Comparison of ENCODE assay signal across 1 cellular context in genomic region chr2:47269316-47270232, GRCh38.
TF ChIP-seq lines count a peak whose summit lies in the region.

No MANE protein-coding gene starts in this region.

TF ChIP-seq in SK-N-SH, 30 proteins besides CTCF, POLR2A, EP300 and RAD21 (continued from another document):
- TF ChIP-seq, protein P1, sequence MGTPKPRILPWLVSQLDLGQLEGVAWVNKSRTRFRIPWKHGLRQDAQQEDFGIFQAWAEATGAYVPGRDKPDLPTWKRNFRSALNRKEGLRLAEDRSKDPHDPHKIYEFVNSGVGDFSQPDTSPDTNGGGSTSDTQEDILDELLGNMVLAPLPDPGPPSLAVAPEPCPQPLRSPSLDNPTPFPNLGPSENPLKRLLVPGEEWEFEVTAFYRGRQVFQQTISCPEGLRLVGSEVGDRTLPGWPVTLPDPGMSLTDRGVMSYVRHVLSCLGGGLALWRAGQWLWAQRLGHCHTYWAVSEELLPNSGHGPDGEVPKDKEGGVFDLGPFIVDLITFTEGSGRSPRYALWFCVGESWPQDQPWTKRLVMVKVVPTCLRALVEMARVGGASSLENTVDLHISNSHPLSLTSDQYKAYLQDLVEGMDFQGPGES (IDR thresholded peaks at IDR 0.05; ENCODE audit: low read depth, low read length): no peak
- TF ChIP-seq SMC3 (IDR thresholded peaks at IDR 0.05; ENCODE audit: low read depth, low read length) (no peak), TCF12 (IDR thresholded peaks at IDR 0.05) (peak; percentile 93), CHD2 (IDR thresholded peaks at IDR 0.05; ENCODE audit: low read length, partially characterized antibody) (no peak), POLR2AphosphoS5 (IDR thresholded peaks at IDR 0.05; ENCODE audit: low read depth, low read length) (peak; percentile 76; the same call in 1 of the 2 replicates), RCOR1 (IDR thresholded peaks at IDR 0.05; ENCODE audit: low read length) (no peak), SIN3A (IDR thresholded peaks at IDR 0.05; ENCODE audit: borderline replicate concordance, low read depth, low read length) (peak; percentile 48; the same call in 1 of the 2 replicates), FOXJ3 (CRISPR knock-in tag; IDR thresholded peaks at IDR 0.05) (no peak), TAF1 (IDR thresholded peaks at IDR 0.05; ENCODE audit: borderline replicate concordance, low read depth, low read length) (no peak)
- TF ChIP-seq, protein P2, sequence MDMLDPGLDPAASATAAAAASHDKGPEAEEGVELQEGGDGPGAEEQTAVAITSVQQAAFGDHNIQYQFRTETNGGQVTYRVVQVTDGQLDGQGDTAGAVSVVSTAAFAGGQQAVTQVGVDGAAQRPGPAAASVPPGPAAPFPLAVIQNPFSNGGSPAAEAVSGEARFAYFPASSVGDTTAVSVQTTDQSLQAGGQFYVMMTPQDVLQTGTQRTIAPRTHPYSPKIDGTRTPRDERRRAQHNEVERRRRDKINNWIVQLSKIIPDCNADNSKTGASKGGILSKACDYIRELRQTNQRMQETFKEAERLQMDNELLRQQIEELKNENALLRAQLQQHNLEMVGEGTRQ (IDR thresholded peaks at IDR 0.05; ENCODE audit: borderline replicate concordance, low read depth, low read length): no peak
- TF ChIP-seq, protein P3, sequence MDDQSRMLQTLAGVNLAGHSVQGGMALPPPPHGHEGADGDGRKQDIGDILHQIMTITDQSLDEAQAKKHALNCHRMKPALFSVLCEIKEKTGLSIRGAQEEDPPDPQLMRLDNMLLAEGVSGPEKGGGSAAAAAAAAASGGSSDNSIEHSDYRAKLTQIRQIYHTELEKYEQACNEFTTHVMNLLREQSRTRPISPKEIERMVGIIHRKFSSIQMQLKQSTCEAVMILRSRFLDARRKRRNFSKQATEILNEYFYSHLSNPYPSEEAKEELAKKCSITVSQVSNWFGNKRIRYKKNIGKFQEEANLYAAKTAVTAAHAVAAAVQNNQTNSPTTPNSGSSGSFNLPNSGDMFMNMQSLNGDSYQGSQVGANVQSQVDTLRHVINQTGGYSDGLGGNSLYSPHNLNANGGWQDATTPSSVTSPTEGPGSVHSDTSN (IDR thresholded peaks at IDR 0.05): peak; percentile 85
